Comparison of ENCODE assay signal across 28 cellular contexts in genomic region chr6:137409378-137409777, GRCh38.
"Had no signal": no experiment of that assay in that cellular context is flagged by ENCODE, and none has a peak within 500 bp of the region (broad histone marks: within the 10 kb centered on the region; RNA-seq: fewer than 3 reads in every experiment).

No MANE protein-coding gene starts in this region.

- H3K36me3 Mint-ChIP-seq: neural progenitor cell, type B pancreatic cell had no signal

- H3K27ac Mint-ChIP-seq: natural killer cell; nephron; neural progenitor cell; progenitor cell of endocrine pancreas; stimulated activated memory B cell treated with anti-CD40 and anti-IgM and Interleukin-4, amounts not matched to agents 10 μg/mL and 1 μg/mL and 100 μg/mL, for 72 hours; stimulated activated naive CD8-positive, alpha-beta T cell treated with anti-CD3 and anti-CD28 coated beads, Interleukin-15, amount 100 ng/mL, for 72 hours; type B pancreatic cell had no signal

- H3K27me3 Mint-ChIP-seq: stimulated activated memory B cell treated with anti-CD40 and anti-IgM and Interleukin-4, amounts not matched to agents 10 μg/mL and 1 μg/mL and 100 μg/mL, for 72 hours had no signal

- H3K4me1 Mint-ChIP-seq: nephron; stimulated activated memory B cell treated with anti-CD40 and anti-IgM and Interleukin-4, amounts not matched to agents 10 μg/mL and 1 μg/mL and 100 μg/mL, for 72 hours; stimulated activated naive CD8-positive, alpha-beta T cell treated with anti-CD3 and anti-CD28 coated beads, Interleukin-15, amount 100 ng/mL, for 72 hours had no signal

- H3K9me3 Mint-ChIP-seq: type B pancreatic cell had no signal

- H3K4me3 Mint-ChIP-seq: natural killer cell; nephron; neural progenitor cell; stimulated activated memory B cell treated with anti-CD40 and anti-IgM and Interleukin-4, amounts not matched to agents 10 μg/mL and 1 μg/mL and 100 μg/mL, for 72 hours; stimulated activated naive CD8-positive, alpha-beta T cell treated with anti-CD3 and anti-CD28 coated beads, Interleukin-15, amount 100 ng/mL, for 72 hours; type B pancreatic cell had no signal

- DNase-seq: natural killer cell; occipital lobe; ovary; posterior cingulate gyrus; psoas muscle; right cardiac atrium; right lobe of liver; sigmoid colon; spleen; stimulated activated CD4-positive, alpha-beta T cell treated with anti-CD3 and anti-CD28 coated beads, Interleukin-12 subunit alpha, Interleukin-12 subunit beta, amount 100 ng/mL, for 4 hours; stimulated activated CD4-positive, alpha-beta T cell treated with anti-CD3 and anti-CD28 coated beads, Interleukin-1b, Interleukin-23, amount 100 ng/mL, for 48 hours; stimulated activated CD4-positive, alpha-beta T cell treated with anti-CD3 and anti-CD28 coated beads, Interleukin-4, amount 100 ng/mL, for 1 hour; stimulated activated CD4-positive, alpha-beta T cell treated with anti-CD3 and anti-CD28 coated beads, Interleukin-4, amount 100 ng/mL, for 4 hours; stimulated activated CD8-positive, alpha-beta memory T cell treated with anti-CD3 and anti-CD28 coated beads, Interleukin-4, amount 100 ng/mL, for 48 hours; stimulated activated naive CD4-positive, alpha-beta T cell; stimulated activated naive CD8-positive, alpha-beta T cell treated with anti-CD3 and anti-CD28 coated beads, Interleukin-15, amount 100 ng/mL, for 72 hours; stimulated activated naive CD8-positive, alpha-beta T cell treated with anti-CD3 and anti-CD28 coated beads, Interleukin-15, Interleukin-2, amounts not matched to agents 100 U/mL and 50 U/mL, for 24 hours; substantia nigra; testis; tibial artery; transverse colon; upper lobe of right lung; uterus had no signal

- ATAC-seq: natural killer cell; psoas muscle; right cardiac atrium; stimulated activated memory B cell treated with anti-CD40 and anti-IgM and Interleukin-4, amounts not matched to agents 10 μg/mL and 1 μg/mL and 100 μg/mL, for 72 hours; stimulated activated naive CD8-positive, alpha-beta T cell treated with anti-CD3 and anti-CD28 coated beads, Interleukin-15, amount 100 ng/mL, for 72 hours; stimulated activated naive CD8-positive, alpha-beta T cell treated with anti-CD3 and anti-CD28 coated beads, Interleukin-15, Interleukin-2, amounts not matched to agents 100 U/mL and 50 U/mL, for 24 hours; upper lobe of right lung had no signal
